In the genomic region with DNA sequence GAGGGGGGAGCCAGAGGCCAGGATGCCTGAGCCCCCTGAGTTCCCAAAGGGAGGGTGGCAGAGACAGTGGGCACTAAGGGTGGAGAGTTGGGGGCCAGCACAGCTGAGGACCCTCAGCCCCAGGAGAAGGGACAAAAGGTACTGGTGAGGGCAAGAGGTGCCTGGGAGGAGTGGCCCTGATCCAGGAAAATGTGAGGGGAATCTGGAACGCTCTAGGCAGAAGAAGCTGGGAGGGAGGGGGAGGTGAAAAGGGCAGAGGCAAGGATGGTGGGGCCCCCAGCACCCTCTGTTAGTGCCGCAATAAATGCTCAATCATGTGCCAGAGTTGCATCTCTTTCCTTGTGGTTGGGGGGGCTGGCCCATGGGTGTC, we compare ENCODE assay signal across 14 cellular contexts. TPM values are rescaled to one million over a fixed set of nuclear protein-coding genes. Genes with fewer than 3 reads are reported as not detected.
A peak's percentile ranks its signal among the peaks of the same experiment; 100 is the strongest.
DNase-seq lines count a peak whose midpoint lies in the region; ATAC-seq, FAIRE-seq and TF ChIP-seq lines count a peak whose summit lies in the region.
"Had no signal": no experiment of that assay in that cellular context is flagged by ENCODE, and none has a peak within 500 bp of the region (broad histone marks: within the 10 kb centered on the region; RNA-seq: fewer than 3 reads in every experiment).

No MANE protein-coding gene starts in this region.

- peak overlapping the region; percentile 23 for H3K27ac Mint-ChIP-seq in activated naive CD4-positive, alpha-beta T cell treated with anti-CD3 and anti-CD28 coated beads, Interleukin-2, amount 50 U/mL, for 24 hours
- H3K27ac Mint-ChIP-seq in activated naive CD4-positive, alpha-beta T cell treated with anti-CD3 and anti-CD28 coated beads, Interleukin-2, amount 50 U/mL, for 72 hours: no peak overlapping the region
- H3K27ac Mint-ChIP-seq in WTC11: no peak overlapping the region

- ATAC-seq in activated naive CD4-positive, alpha-beta T cell treated with anti-CD3 and anti-CD28 coated beads, Interleukin-2, amount 50 U/mL, for 72 hours: no peak
- ATAC-seq in WTC11: no peak
- peak; percentile 30 for ATAC-seq in thoracic aorta (ENCODE audit: insufficient number of reproducible peaks, low FRiP score, low read depth)
- no peak for ATAC-seq in GM19397 (IDR thresholded peaks at IDR 0.05; ENCODE audit: unreplicated experiment)

- no peak overlapping the region for H3K4me3 ChIP-seq in kidney (ENCODE audit: low read length in 2 of 2)
- peak overlapping the region; percentile 69 for H3K4me3 ChIP-seq in thoracic aorta

- H3K36me3 ChIP-seq in kidney (ENCODE audit: control insufficient read depth in 1 of 2, insufficient read depth in 2 of 2, low read length in 2 of 2) (peaks cover 4% of the 10 kb centered on the region in 2 donors), thoracic aorta (no peaks in the 10 kb centered on the region)

- H3K9me3 ChIP-seq in kidney (ENCODE audit: control insufficient read depth in 1 of 2, low read length in 2 of 2): no peaks in the 10 kb centered on the region
- H3K9me3 ChIP-seq in thoracic aorta: no peaks in the 10 kb centered on the region

- H3K9ac ChIP-seq in kidney (ENCODE audit: low read length in 2 of 2): no peak overlapping the region

- peaks cover 4% of the 10 kb centered on the region for H3K36me3 Mint-ChIP-seq in activated naive CD4-positive, alpha-beta T cell treated with anti-CD3 and anti-CD28 coated beads, Interleukin-2, amount 50 U/mL, for 24 hours
- no peaks in the 10 kb centered on the region for H3K36me3 Mint-ChIP-seq in activated naive CD4-positive, alpha-beta T cell treated with anti-CD3 and anti-CD28 coated beads, Interleukin-2, amount 50 U/mL, for 72 hours
- H3K36me3 Mint-ChIP-seq in WTC11: peaks cover 2% of the 10 kb centered on the region

- no peak for FAIRE-seq in kidney (lab: Jason Lieb, UNC)
- FAIRE-seq: GM19239 had no signal

- H3K4me1 Mint-ChIP-seq in activated naive CD4-positive, alpha-beta T cell treated with anti-CD3 and anti-CD28 coated beads, Interleukin-2, amount 50 U/mL, for 24 hours: peaks cover 7% of the 10 kb centered on the region
- H3K4me1 Mint-ChIP-seq in WTC11: peaks cover 51% of the 10 kb centered on the region

- H3K4me3 Mint-ChIP-seq in activated naive CD4-positive, alpha-beta T cell treated with anti-CD3 and anti-CD28 coated beads, Interleukin-2, amount 50 U/mL, for 24 hours: no peak overlapping the region
- H3K4me3 Mint-ChIP-seq in WTC11: peak overlapping the region; percentile 20; the same call in 1 of the 2 replicates

- no peak for TF ChIP-seq CTCF in WTC11 (IDR thresholded peaks at IDR 0.05)
- TF ChIP-seq CTCF in kidney (IDR thresholded peaks at IDR 0.05; ENCODE audit: borderline replicate concordance, extremely low read depth, insufficient read depth): no peak
- no peak for TF ChIP-seq CTCF in thoracic aorta (IDR thresholded peaks at IDR 0.05)

- no peak for DNase-seq in activated naive CD4-positive, alpha-beta T cell treated with anti-CD3 and anti-CD28 coated beads, Interleukin-2, amount 50 U/mL, for 72 hours (ENCODE audit: low spot score in 2 of 2)
- DNase-seq in WTC11 (ENCODE audit: low spot score) (no peak), kidney (peak; percentile 70), thoracic aorta (ENCODE audit: low spot score) (no peak), SIG-M5 (lab: John Stamatoyannopoulos, UW) (no peak), NCI-H748 (lab: John Stamatoyannopoulos, UW; ENCODE audit: unreplicated experiment) (no peak)
- DNase-seq: activated naive CD4-positive, alpha-beta T cell treated with anti-CD3 and anti-CD28 coated beads, Interleukin-2, amount 50 U/mL, for 16 hours; foreskin keratinocyte; NCI-H187 treated with DMSO at 0.1 percent for 48 hours; SW 1271 had no signal

- H3K9me3 Mint-ChIP-seq in activated naive CD4-positive, alpha-beta T cell treated with anti-CD3 and anti-CD28 coated beads, Interleukin-2, amount 50 U/mL, for 24 hours: no peaks in the 10 kb centered on the region
- H3K9me3 Mint-ChIP-seq in activated naive CD4-positive, alpha-beta T cell treated with anti-CD3 and anti-CD28 coated beads, Interleukin-2, amount 50 U/mL, for 72 hours: no peaks in the 10 kb centered on the region
- H3K9me3 Mint-ChIP-seq in WTC11: no peaks in the 10 kb centered on the region

- H3K4me1 ChIP-seq in kidney (ENCODE audit: control insufficient read depth in 1 of 2, insufficient read depth in 1 of 2, low read depth in 1 of 2, low read length in 2 of 2) (peaks cover 16 to 34% of the 10 kb centered on the region in 2 donors), thoracic aorta (ENCODE audit: control insufficient read depth in 1 of 2, low read depth in 2 of 2) (peaks cover 22 to 67% of the 10 kb centered on the region in 2 donors)
- H3K4me1 ChIP-seq: foreskin keratinocyte had no signal

- CTCF ChIA-PET in WTC11 (lab: Charles Lee): interaction anchor here (0.9 to 18.0 kb wide), 15 partner anchors 9 to 118 kb away, joined by 3 to 876 read pairs (median 5); partner anchors contain the start of genes ERBB2, MIEN1 and PPP1R1B

- peaks cover 8% of the 10 kb centered on the region for H3K27me3 Mint-ChIP-seq in activated naive CD4-positive, alpha-beta T cell treated with anti-CD3 and anti-CD28 coated beads, Interleukin-2, amount 50 U/mL, for 24 hours
- H3K27me3 Mint-ChIP-seq in WTC11 (ENCODE audit: low read depth): peaks cover 44% of the 10 kb centered on the region

- POLR2A ChIA-PET in WTC11 (lab: Charles Lee): interaction anchor here (0.7 to 0.9 kb wide), 2 partner anchors 14 to 30 kb away, joined by 3 to 4 read pairs; no protein-coding TSS in a partner anchor

- H3K27ac ChIP-seq in kidney (ENCODE audit: low read depth in 2 of 2, low read length in 2 of 2): no peak overlapping the region
- peak overlapping the region; percentile 59 to 77 for H3K27ac ChIP-seq in thoracic aorta
- H3K27ac ChIP-seq: foreskin keratinocyte had no signal

- no peaks in the 10 kb centered on the region for H3K27me3 ChIP-seq in thoracic aorta (replicated peaks; ENCODE audit: insufficient read depth)

- intact Hi-C loops in kidney (cut with DNase I): no loop called here

TF ChIP-seq in WTC11, 78 proteins besides CTCF, POLR2A, EP300 and RAD21 (continues in another document):
- TF ChIP-seq ZNF232 (CRISPR knock-in tag; IDR thresholded peaks at IDR 0.05) (no peak), PRDM15 (CRISPR knock-in tag; IDR thresholded peaks at IDR 0.05) (no peak), TEAD4 (CRISPR knock-in tag; IDR thresholded peaks at IDR 0.05) (no peak), MYBL2 (CRISPR knock-in tag; IDR thresholded peaks at IDR 0.05) (no peak), KAT7 (CRISPR knock-in tag; IDR thresholded peaks at IDR 0.05; ENCODE audit: borderline replicate concordance) (no peak), RELA (CRISPR knock-in tag; IDR thresholded peaks at IDR 0.05; ENCODE audit: borderline replicate concordance) (no peak), PRRX2 (CRISPR knock-in tag; IDR thresholded peaks at IDR 0.05) (no peak)

RNA-seq across cellular contexts. Expression of gene TCAP, which starts 1.1 kb away (rescaled TPM):
- 1 to 10 TPM; 2.3 to 3.0 TPM for total RNA-seq in activated naive CD4-positive, alpha-beta T cell treated with anti-CD3 and anti-CD28 coated beads, Interleukin-2, amount 50 U/mL, for 72 hours
- 2.5 to 2.9 TPM (median 2.8 TPM) in 3 replicates for total RNA-seq in WTC11 (2021)
- total RNA-seq in kidney: 1.5 TPM
- 1.7 TPM for polyA plus RNA-seq in kidney (ENCODE audit: insufficient read depth, low read depth, low replicate concordance)
- total RNA-seq in thoracic aorta: 10 to 100 TPM in 1 of 2 donors, 1 to 10 TPM in 1; 6.4 to 16.9 TPM

RNA-seq across cellular contexts. Expression of gene PNMT, which starts 2.0 kb away (rescaled TPM):
- total RNA-seq in activated naive CD4-positive, alpha-beta T cell treated with anti-CD3 and anti-CD28 coated beads, Interleukin-2, amount 50 U/mL, for 72 hours: under 1 TPM in 1 of 2 donors, not detected in 1; 0.64 TPM
- total RNA-seq in WTC11 (2021): 2.4 to 3.1 TPM (median 2.7 TPM) in 3 replicates
- 8.2 TPM for total RNA-seq in kidney
- polyA plus RNA-seq in kidney (ENCODE audit: insufficient read depth, low read depth, low replicate concordance): 2.0 TPM
- 10 to 100 TPM in 1 of 2 donors, 1 to 10 TPM in 1; 3.1 to 22.9 TPM for total RNA-seq in thoracic aorta
- total RNA-seq: foreskin keratinocyte, MCF 10A had no signal

RNA-seq across cellular contexts. Expression of gene PGAP3, which starts 21.6 kb away (rescaled TPM):
- 10 to 100 TPM in 1 of 2 donors, 1 to 10 TPM in 1; 7.9 to 16.0 TPM for total RNA-seq in activated naive CD4-positive, alpha-beta T cell treated with anti-CD3 and anti-CD28 coated beads, Interleukin-2, amount 50 U/mL, for 72 hours
- total RNA-seq in WTC11 (2021) (24.3 to 25.7 TPM (median 24.9 TPM) in 3 replicates), kidney (48.5 TPM), thoracic aorta (10 to 100 TPM; 19.9 to 27.2 TPM)
- 33.8 TPM for polyA plus RNA-seq in kidney (ENCODE audit: insufficient read depth, low read depth, low replicate concordance)

RNA-seq across cellular contexts. Expression of gene STARD3, which starts 29.3 kb away (rescaled TPM):
- 10 to 100 TPM; 62.7 to 80.6 TPM for total RNA-seq in activated naive CD4-positive, alpha-beta T cell treated with anti-CD3 and anti-CD28 coated beads, Interleukin-2, amount 50 U/mL, for 72 hours
- total RNA-seq in WTC11 (2021) (64.9 to 75.3 TPM (median 65.4 TPM) in 3 replicates), kidney (47.6 TPM), thoracic aorta (10 to 100 TPM; 52.5 to 67.7 TPM)
- 32.1 TPM for polyA plus RNA-seq in kidney (ENCODE audit: insufficient read depth, low read depth, low replicate concordance)

RNA-seq across cellular contexts. Expression of gene ERBB2, which starts 33.6 kb away (rescaled TPM):
- 1 to 10 TPM; 3.2 to 7.8 TPM for total RNA-seq in activated naive CD4-positive, alpha-beta T cell treated with anti-CD3 and anti-CD28 coated beads, Interleukin-2, amount 50 U/mL, for 72 hours
- total RNA-seq in WTC11 (2021) (153 to 209 TPM (median 158 TPM) in 3 replicates), kidney (186 TPM), thoracic aorta (10 to 100 TPM; 88.1 to 94.7 TPM)
- polyA plus RNA-seq in kidney (ENCODE audit: insufficient read depth, low read depth, low replicate concordance): 76.5 TPM

Comparison
In these comparisons a context has a peak if more than half of its experiments do, and no peak if none do; other contexts are left out.
1. H3K27ac ChIP-seq: peak in thoracic aorta (2 of 2); none in kidney (0 of 2).